In genomic region chr4:109572154-109572553, GRCh38 we compare ENCODE assay signal across 11 cellular contexts.
"Had no signal": no experiment of that assay in that cellular context is flagged by ENCODE, and none has a peak within 500 bp of the region (broad histone marks: within the 10 kb centered on the region; RNA-seq: fewer than 3 reads in every experiment).

No MANE protein-coding gene starts in this region.

- ATAC-seq: GM23338, HCT116 had no signal

- H3K4me3 Mint-ChIP-seq: GM23338, H9, HFFc6 had no signal

- H3K36me3 ChIP-seq: HAP-1 had no signal

- H3K27ac Mint-ChIP-seq: GM23338, H9, HFFc6 had no signal

- H3K4me1 ChIP-seq: HAP-1 had no signal

- H3K4me3 ChIP-seq: GM23248, GM23338, HAP-1 had no signal

- DNase-seq: GM23248, GOT3, H7, H9, HCEC 1CT, HFFc6 had no signal

- H3K9me3 Mint-ChIP-seq: GM23338, H9, HFFc6 had no signal

- H3K4me2 ChIP-seq: GM23338 had no signal

- FAIRE-seq: H1, H54 had no signal

- H3K27ac ChIP-seq: GM23248 had no signal

- H3K9ac ChIP-seq: GM23248 had no signal

- H3K9me3 ChIP-seq: HAP-1 had no signal

- H3K4me1 Mint-ChIP-seq: GM23338, H9 had no signal

- H2AFZ ChIP-seq: GM23248, GM23338 had no signal
